In genomic region chr10:45001382-45002148, GRCh38 we compare ENCODE assay signal across 1 cellular context.
A peak's percentile ranks its signal among the peaks of the same experiment; 100 is the strongest.
TF ChIP-seq lines count a peak whose summit lies in the region.

No MANE protein-coding gene starts in this region.

TF ChIP-seq in K562, 482 proteins besides CTCF, POLR2A, EP300 and RAD21 (continued from another document and continues in another):
- TF ChIP-seq ELK3 (CRISPR knock-in tag; IDR thresholded peaks at IDR 0.05) = no peak
- no peak for TF ChIP-seq ZFP1 (CRISPR knock-in tag; IDR thresholded peaks at IDR 0.05)
- no peak for TF ChIP-seq PHF20 (IDR thresholded peaks at IDR 0.05; ENCODE audit: partially characterized antibody)
- peak; percentile 38; the same call in 1 of the 2 replicates for TF ChIP-seq MECOM (CRISPR knock-in tag; IDR thresholded peaks at IDR 0.05)
- peak; percentile 60; the same call in 1 of the 2 replicates for TF ChIP-seq FOXK1 (CRISPR knock-in tag; IDR thresholded peaks at IDR 0.05; ENCODE audit: borderline replicate concordance)
- TF ChIP-seq CBX5 (IDR thresholded peaks at IDR 0.05; ENCODE audit: borderline replicate concordance, low read depth) = no peak; the same call in 1 of the 2 replicates
- TF ChIP-seq RCOR1 (IDR thresholded peaks at IDR 0.05; ENCODE audit: borderline replicate concordance in 1 of 2, low read depth in 2 of 2, low read length in 2 of 2) = no peak
- no peak for TF ChIP-seq RNF219 (CRISPR knock-in tag; IDR thresholded peaks at IDR 0.05)
- no peak for TF ChIP-seq CC2D1A (IDR thresholded peaks at IDR 0.05)
- TF ChIP-seq MIER1 (IDR thresholded peaks at IDR 0.05; ENCODE audit: low read depth) = 0 out of 2 replicates have a peak, but pooled peaks have one; percentile 30
- TF ChIP-seq ATF3 (IDR thresholded peaks at IDR 0.05) = peak; percentile 77
- TF ChIP-seq ATF3 (CRISPR knock-in tag; conservative IDR thresholded peaks at IDR 0.05) = no peak
- no peak for TF ChIP-seq ZNF407 (IDR thresholded peaks at IDR 0.05; ENCODE audit: low read depth)
- peak in 1 of 2 experiments; percentile 56; a peak in 1 of 4 replicates for TF ChIP-seq MLLT1 (IDR thresholded peaks at IDR 0.05)
- TF ChIP-seq ZNF174 (CRISPR knock-in tag; IDR thresholded peaks at IDR 0.05) = no peak
- TF ChIP-seq ZNF586 (CRISPR knock-in tag; conservative IDR thresholded peaks at IDR 0.05) = no peak
- no peak for TF ChIP-seq ZNF639 (CRISPR knock-in tag; conservative IDR thresholded peaks at IDR 0.05 in 1 of 2, IDR thresholded peaks at IDR 0.05 in 1 of 2)
- TF ChIP-seq STAG1 (CRISPR knock-in tag; IDR thresholded peaks at IDR 0.05; ENCODE audit: borderline replicate concordance) = no peak
- TF ChIP-seq TAF1 (IDR thresholded peaks at IDR 0.05; ENCODE audit: control insufficient read depth, extremely low read depth, insufficient read depth, low read length, severe bottlenecking) = peak; percentile 27
- no peak for TF ChIP-seq NFE2 (IDR thresholded peaks at IDR 0.05; ENCODE audit: low read depth)
- TF ChIP-seq TEAD4 (IDR thresholded peaks at IDR 0.05; ENCODE audit: low read length) = peak; percentile 39; the same call in 1 of the 2 replicates
- no peak for TF ChIP-seq TEAD4 (CRISPR knock-in tag; IDR thresholded peaks at IDR 0.05; ENCODE audit: borderline replicate concordance)
- no peak for TF ChIP-seq HLTF (IDR thresholded peaks at IDR 0.05)
- TF ChIP-seq CREB3L1 (IDR thresholded peaks at IDR 0.05; ENCODE audit: borderline replicate concordance, low read depth) = 0 out of 2 replicates have a peak, but pooled peaks have one; percentile 9
- TF ChIP-seq ARID4B (CRISPR knock-in tag; IDR thresholded peaks at IDR 0.05) = no peak
- TF ChIP-seq TOE1 (IDR thresholded peaks at IDR 0.05; ENCODE audit: borderline replicate concordance) = 0 out of 2 replicates have a peak, but pooled peaks have one; percentile 12
- no peak for TF ChIP-seq TOE1 (CRISPR knock-in tag; IDR thresholded peaks at IDR 0.05; ENCODE audit: borderline replicate concordance, low read depth)
- no peak for TF ChIP-seq YBX1 (IDR thresholded peaks at IDR 0.05)
- TF ChIP-seq CEBPG (CRISPR knock-in tag; IDR thresholded peaks at IDR 0.05) = peak; percentile 60
- peak; percentile 81 to 88 for TF ChIP-seq CEBPG (tag; conservative IDR thresholded peaks at IDR 0.05 in 1 of 2, IDR thresholded peaks at IDR 0.05 in 1 of 2)
- TF ChIP-seq SREBF1 (IDR thresholded peaks at IDR 0.05; ENCODE audit: borderline replicate concordance, low read depth, low read length) = no peak
- TF ChIP-seq ZNF449 (CRISPR knock-in tag; IDR thresholded peaks at IDR 0.05) = no peak
- no peak for TF ChIP-seq RBM14 (IDR thresholded peaks at IDR 0.05; ENCODE audit: borderline replicate concordance, insufficient read depth, low read depth, low read length)
